In the genomic region with DNA sequence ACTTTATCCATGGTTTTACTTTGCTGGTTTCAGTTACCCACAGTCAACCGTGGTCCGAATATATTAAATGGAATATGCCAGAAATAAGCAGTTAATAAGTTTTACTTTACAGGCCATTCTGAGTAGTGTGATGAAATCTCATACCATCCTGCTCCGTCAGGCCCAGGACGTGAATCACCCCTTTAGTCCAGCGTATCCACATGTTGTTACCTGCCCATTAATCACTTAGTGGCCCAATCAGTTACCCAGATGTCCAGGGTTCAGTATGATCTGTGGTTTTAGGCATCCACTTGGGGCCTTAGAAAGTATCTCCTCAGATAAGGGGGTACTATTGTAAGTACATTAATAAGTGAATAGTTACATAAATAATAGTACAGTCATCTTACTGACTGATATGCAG, we compare ENCODE assay signal across 14 cellular contexts.
DNase-seq lines count a peak whose midpoint lies in the region; TF ChIP-seq lines count a peak whose summit lies in the region.
"Had no signal": no experiment of that assay in that cellular context is flagged by ENCODE, and none has a peak within 500 bp of the region (broad histone marks: within the 10 kb centered on the region; RNA-seq: fewer than 3 reads in every experiment).

No MANE protein-coding gene starts in this region.

- intact Hi-C loops in vagina (cut with DNase I), result no loop called here

- H3K27me3 ChIP-seq in ACC112 (ENCODE audit: insufficient read depth, low read length) (no peaks in the 10 kb centered on the region), hepatocyte (no peaks in the 10 kb centered on the region), vagina (no peaks in the 10 kb centered on the region)

- H4K20me1 ChIP-seq in hepatocyte (ENCODE audit: insufficient read depth, poor library complexity, severe bottlenecking), result no peaks in the 10 kb centered on the region

- in situ Hi-C loops in astrocyte of the cerebellum (cut with HindIII; ENCODE audit: low sequenced_read_pairs), result no loop called here

- H3K27ac ChIP-seq in ACC112 (ENCODE audit: low read depth, low read length), result peak overlapping the region; percentile 54
- no peak overlapping the region for H3K27ac ChIP-seq in hepatocyte
- H3K27ac ChIP-seq in caudate nucleus (ENCODE audit: low read depth, low read length), result no peak overlapping the region
- no peak overlapping the region for H3K27ac ChIP-seq in vagina

- H3K9me3 ChIP-seq in hepatocyte (ENCODE audit: low read depth) (no peaks in the 10 kb centered on the region), vagina (no peaks in the 10 kb centered on the region)

- H2AFZ ChIP-seq in ACC112 (ENCODE audit: low read length, unreplicated experiment) (no peak overlapping the region), hepatocyte (no peak overlapping the region)

- TF ChIP-seq CTCF in astrocyte of the cerebellum (IDR thresholded peaks at IDR 0.05; ENCODE audit: low read depth, low read length, missing control alignments), result no peak
- no peak for TF ChIP-seq CTCF in hepatocyte (IDR thresholded peaks at IDR 0.05; ENCODE audit: poor library complexity)
- no peak for TF ChIP-seq CTCF in vagina (IDR thresholded peaks at IDR 0.05)

- H3K36me3 ChIP-seq in ACC112 (ENCODE audit: insufficient read depth, low read length), result no peaks in the 10 kb centered on the region
- no peaks in the 10 kb centered on the region for H3K36me3 ChIP-seq in hepatocyte (replicated peaks; ENCODE audit: insufficient read depth, low read depth)
- H3K36me3 ChIP-seq in vagina, result no peaks in the 10 kb centered on the region

- no peak overlapping the region for H3K4me2 ChIP-seq in hepatocyte

- no peaks in the 10 kb centered on the region for H3K9me2 ChIP-seq in hepatocyte (replicated peaks; ENCODE audit: insufficient read depth)

- 86% methylated on average over 5 of the region's 5 CpGs for WGBS in hepatocyte (ENCODE audit: low lambda C conversion rate, missing lambda C conversion rate)

- TF ChIP-seq POLR2A in vagina (IDR thresholded peaks at IDR 0.05), result no peak

- no peak overlapping the region for H3K4me3 ChIP-seq in ACC112 (ENCODE audit: low read depth, low read length)
- H3K4me3 ChIP-seq in astrocyte of the cerebellum (ENCODE audit: low read depth, low read length), result no peak overlapping the region
- no peak overlapping the region for H3K4me3 ChIP-seq in hepatocyte
- H3K4me3 ChIP-seq in vagina, result no peak overlapping the region

- H3K79me2 ChIP-seq in ACC112 (ENCODE audit: control insufficient read depth, insufficient read depth, low read length, unreplicated experiment) (no peaks in the 10 kb centered on the region), hepatocyte (no peaks in the 10 kb centered on the region)

- peak; percentile 45 for DNase-seq in HK-2 (ENCODE audit: unreplicated experiment)
- peak; percentile 38 for DNase-seq in astrocyte of the cerebellum (ENCODE audit: low read depth)
- DNase-seq in hepatocyte (ENCODE audit: low spot score), result peak; percentile 29
- DNase-seq in NCI-H526 (lab: John Stamatoyannopoulos, UW), result no peak
- no peak for DNase-seq in caudate nucleus (lab: John Stamatoyannopoulos, UW)
- no peak for DNase-seq in vagina (ENCODE audit: extremely low spot score in 2 of 2)
- no peak for DNase-seq in medulla oblongata (ENCODE audit: extremely low spot score)
- DNase-seq: activated CD4-positive, alpha-beta T cell treated with anti-CD3 and anti-CD28 coated beads, Interleukin-2, amount 10 ng/mL, durations not matched to agents 7 days and 5 days; activated effector memory CD4-positive, alpha-beta T cell treated with anti-CD3 and anti-CD28 coated beads, Interleukin-2, amount 50 U/mL, for 16 hours; hypothalamus; mesendoderm; NCI-H1436 treated with DMSO at 0.1 percent for 48 hours; substantia nigra had no signal

- H3K4me1 ChIP-seq in ACC112 (ENCODE audit: control insufficient read depth, insufficient read depth, low read length, unreplicated experiment) (peaks cover 4% of the 10 kb centered on the region), hepatocyte (ENCODE audit: insufficient read depth) (no peaks in the 10 kb centered on the region), vagina (no peaks in the 10 kb centered on the region)

Comparison
In these comparisons a context has a peak if more than half of its experiments do, and no peak if none do; other contexts are left out.
1. DNase-seq: peak in HK-2 (single experiment), astrocyte of the cerebellum (single experiment) and hepatocyte (single experiment); none in NCI-H526 (0 of 2), caudate nucleus (0 of 61), vagina (0 of 2) and medulla oblongata (single experiment).